Comparison of ENCODE assay signal across 29 cellular contexts in the genomic region with DNA sequence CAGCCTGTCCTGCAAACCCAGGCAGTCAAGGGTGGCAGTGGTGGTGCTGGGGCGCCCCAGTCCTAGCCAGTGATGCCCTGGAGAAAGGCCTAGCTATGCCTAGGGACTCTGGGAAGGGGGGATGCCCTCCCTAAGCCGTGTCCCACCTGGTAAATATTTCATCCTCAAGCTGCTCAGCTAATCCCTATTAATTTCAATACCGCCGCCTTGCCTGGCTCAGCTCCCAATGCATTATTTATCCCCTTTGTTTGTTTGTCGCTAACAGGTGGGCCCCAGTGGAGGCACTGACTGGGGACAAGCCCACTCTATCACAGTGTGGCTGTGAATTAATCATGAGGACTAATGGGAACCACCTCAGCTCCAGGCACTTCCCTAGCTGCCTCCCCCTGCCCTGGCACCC.
"Had no signal": no experiment of that assay in that cellular context is flagged by ENCODE, and none has a peak within 500 bp of the region (broad histone marks: within the 10 kb centered on the region; RNA-seq: fewer than 3 reads in every experiment).

No MANE protein-coding gene starts in this region.

- H3K27ac Mint-ChIP-seq: activated CD4-positive, alpha-beta memory T cell treated with anti-CD3 and anti-CD28 coated beads, Interleukin-2, amount 10 ng/mL, durations not matched to agents 7 days and 5 days; activated CD8-positive, alpha-beta memory T cell treated with anti-CD3 and anti-CD28 coated beads, Interleukin-2, amount 10 ng/mL, durations not matched to agents 7 days and 5 days; activated naive CD8-positive, alpha-beta T cell treated with anti-CD3 and anti-CD28 coated beads, Interleukin-2, amount 10 ng/mL, durations not matched to agents 7 days and 5 days; mesothelial cell of epicardium; nephron progenitor cell; WTC11 had no signal

- H3K27me3 ChIP-seq: ascending aorta, cardiac muscle cell, gastrocnemius medialis, hepatocyte, neutrophil, right lobe of liver had no signal

- H3K9me3 Mint-ChIP-seq: activated CD4-positive, alpha-beta memory T cell treated with anti-CD3 and anti-CD28 coated beads, Interleukin-2, amount 10 ng/mL, durations not matched to agents 7 days and 5 days; activated CD4-positive, alpha-beta T cell treated with anti-CD3 and anti-CD28 coated beads, Interleukin-2, amount 10 ng/mL, durations not matched to agents 7 days and 5 days; activated naive CD8-positive, alpha-beta T cell treated with anti-CD3 and anti-CD28 coated beads, Interleukin-2, amount 10 ng/mL, durations not matched to agents 7 days and 5 days; effector memory CD8-positive, alpha-beta T cell; mesothelial cell of epicardium; naive B cell; nephron progenitor cell; stimulated activated naive CD8-positive, alpha-beta T cell treated with anti-CD3 and anti-CD28 coated beads, Interleukin-15, amount 100 ng/mL, for 72 hours; type B pancreatic cell; WTC11 had no signal

- H3K4me3 ChIP-seq: ascending aorta, cardiac muscle cell, coronary artery, gastrocnemius medialis, hepatocyte, left ventricle myocardium inferior, right lobe of liver had no signal

- H3K27ac ChIP-seq: ascending aorta, cardiac muscle cell, coronary artery, gastrocnemius medialis, hepatocyte, left ventricle myocardium inferior, neutrophil, right lobe of liver had no signal

- DNase-seq: activated CD4-positive, alpha-beta memory T cell treated with anti-CD3 and anti-CD28 coated beads, Interleukin-2, amount 10 ng/mL, durations not matched to agents 7 days and 5 days; activated CD4-positive, alpha-beta T cell treated with anti-CD3 and anti-CD28 coated beads for 1 hour; activated CD4-positive, alpha-beta T cell treated with anti-CD3 and anti-CD28 coated beads, Interleukin-2, amount 10 ng/mL, durations not matched to agents 7 days and 5 days; activated CD8-positive, alpha-beta memory T cell treated with anti-CD3 and anti-CD28 coated beads, Interleukin-2, amount 10 ng/mL, durations not matched to agents 7 days and 5 days; activated effector memory CD4-positive, alpha-beta T cell treated with Interleukin-2 at 50 U/mL for 16 hours; activated naive CD4-positive, alpha-beta T cell treated with Interleukin-2 at 50 U/mL for 16 hours; activated naive CD8-positive, alpha-beta T cell treated with anti-CD3 and anti-CD28 coated beads, Interleukin-2, amount 10 ng/mL, durations not matched to agents 7 days and 5 days; effector memory CD8-positive, alpha-beta T cell; gastrocnemius medialis; glutamatergic neuron; islet precursor cell; left ventricle myocardium inferior; naive B cell; nephron progenitor cell; right lobe of liver; stimulated activated CD4-positive, alpha-beta T cell treated with anti-CD3 and anti-CD28 coated beads, Interleukin-12 subunit alpha, Interleukin-12 subunit beta, amount 100 ng/mL, for 4 hours; stimulated activated CD4-positive, alpha-beta T cell treated with anti-CD3 and anti-CD28 coated beads, Interleukin-4, amount 100 ng/mL, for 1 hour; stimulated activated naive CD8-positive, alpha-beta T cell treated with anti-CD3 and anti-CD28 coated beads, Interleukin-15, amount 100 ng/mL, for 72 hours; substantia nigra; T-helper 2 cell had no signal

- H3K4me3 Mint-ChIP-seq: activated CD4-positive, alpha-beta memory T cell treated with anti-CD3 and anti-CD28 coated beads, Interleukin-2, amount 10 ng/mL, durations not matched to agents 7 days and 5 days; activated CD4-positive, alpha-beta T cell treated with anti-CD3 and anti-CD28 coated beads, Interleukin-2, amount 10 ng/mL, durations not matched to agents 7 days and 5 days; activated CD8-positive, alpha-beta memory T cell treated with anti-CD3 and anti-CD28 coated beads, Interleukin-2, amount 10 ng/mL, durations not matched to agents 7 days and 5 days; activated naive CD8-positive, alpha-beta T cell treated with anti-CD3 and anti-CD28 coated beads, Interleukin-2, amount 10 ng/mL, durations not matched to agents 7 days and 5 days; brain; effector memory CD8-positive, alpha-beta T cell; mesothelial cell of epicardium; naive B cell; nephron progenitor cell; stimulated activated naive CD8-positive, alpha-beta T cell treated with anti-CD3 and anti-CD28 coated beads, Interleukin-15, amount 100 ng/mL, for 72 hours; type B pancreatic cell; WTC11 had no signal

- H3K27me3 Mint-ChIP-seq: activated CD4-positive, alpha-beta memory T cell treated with anti-CD3 and anti-CD28 coated beads, Interleukin-2, amount 10 ng/mL, durations not matched to agents 7 days and 5 days; activated CD4-positive, alpha-beta T cell treated with anti-CD3 and anti-CD28 coated beads, Interleukin-2, amount 10 ng/mL, durations not matched to agents 7 days and 5 days; activated CD8-positive, alpha-beta memory T cell treated with anti-CD3 and anti-CD28 coated beads, Interleukin-2, amount 10 ng/mL, durations not matched to agents 7 days and 5 days; activated naive CD8-positive, alpha-beta T cell treated with anti-CD3 and anti-CD28 coated beads, Interleukin-2, amount 10 ng/mL, durations not matched to agents 7 days and 5 days; effector memory CD8-positive, alpha-beta T cell; naive B cell; stimulated activated naive CD8-positive, alpha-beta T cell treated with anti-CD3 and anti-CD28 coated beads, Interleukin-15, amount 100 ng/mL, for 72 hours; type B pancreatic cell had no signal

- H3K36me3 Mint-ChIP-seq: activated CD8-positive, alpha-beta memory T cell treated with anti-CD3 and anti-CD28 coated beads, Interleukin-2, amount 10 ng/mL, durations not matched to agents 7 days and 5 days; activated naive CD8-positive, alpha-beta T cell treated with anti-CD3 and anti-CD28 coated beads, Interleukin-2, amount 10 ng/mL, durations not matched to agents 7 days and 5 days had no signal

- ATAC-seq: activated CD8-positive, alpha-beta memory T cell treated with anti-CD3 and anti-CD28 coated beads, Interleukin-2, amount 10 ng/mL, durations not matched to agents 7 days and 5 days; effector memory CD8-positive, alpha-beta T cell; gastrocnemius medialis; stimulated activated naive CD8-positive, alpha-beta T cell treated with anti-CD3 and anti-CD28 coated beads, Interleukin-15, amount 100 ng/mL, for 72 hours; WTC11 had no signal
